20 cellular contexts compared by ENCODE assay signal in genomic region chr1:8503842-8504241, GRCh38.
DNase-seq lines count a peak whose midpoint lies in the region; ATAC-seq, FAIRE-seq and TF ChIP-seq lines count a peak whose summit lies in the region.
"Had no signal": no experiment of that assay in that cellular context is flagged by ENCODE, and none has a peak within 500 bp of the region (broad histone marks: within the 10 kb centered on the region; RNA-seq: fewer than 3 reads in every experiment).

No MANE protein-coding gene starts in this region.

- no peaks in the 10 kb centered on the region for H4K20me1 ChIP-seq in Karpas-422 (ENCODE audit: insufficient read depth, low read depth, low read length)
- H4K20me1 ChIP-seq in K562 (replicated peaks; ENCODE audit: control insufficient read depth, insufficient read depth, low read length), result no peaks in the 10 kb centered on the region
- H4K20me1 ChIP-seq in GM23248 (ENCODE audit: insufficient read depth), result no peaks in the 10 kb centered on the region

- TSS peak; percentile 14 for BruUV-seq in K562 (replicated peaks; lab: Mats Ljungman, UMichigan)

- intact Hi-C loops in K562 (cut with micrococcal nuclease), result no loop called here
- intact Hi-C loops in naive thymus-derived CD4-positive, alpha-beta T cell (cut with micrococcal nuclease), result no loop called here

- in situ Hi-C loops in K562 (cut with MboI), result no loop called here
- in situ Hi-C loops in GM23248 (cut with MboI), result no loop called here

- TF ChIP-seq POLR2A in A549 (IDR thresholded peaks at IDR 0.05; ENCODE audit: low read length), result no peak
- no peak for TF ChIP-seq POLR2A in K562 (conservative IDR thresholded peaks at IDR 0.05)

- H3K4me3 ChIP-seq in A549 (no peak overlapping the region), Karpas-422 (ENCODE audit: low read length) (no peak overlapping the region), K562 (no peak overlapping the region), GM23248 (no peak overlapping the region)
- no peak overlapping the region for H3K4me3 ChIP-seq in naive thymus-derived CD4-positive, alpha-beta T cell (ENCODE audit: low read length)

- no peak for TF ChIP-seq CTCF in A549 (IDR thresholded peaks at IDR 0.05)
- no peak for TF ChIP-seq CTCF in K562 (IDR thresholded peaks at IDR 0.05 in 2 of 3, conservative IDR thresholded peaks at IDR 0.05 in 1 of 3; ENCODE audit: insufficient read depth in 2 of 3, low read depth in 1 of 3, low read length in 3 of 3)

- H3F3A ChIP-seq in GM23248 (ENCODE audit: insufficient read depth), result peaks cover 11% of the 10 kb centered on the region

- no peak overlapping the region for H3K27ac ChIP-seq in A549
- 0 out of 2 replicates have a peak overlapping the region, but pooled peaks have one; percentile 7 for H3K27ac ChIP-seq in Karpas-422 (ENCODE audit: low read length)
- H3K27ac ChIP-seq in K562 (ENCODE audit: extremely low read depth, low read depth, low read length), result no peak overlapping the region
- H3K27ac ChIP-seq in naive thymus-derived CD4-positive, alpha-beta T cell (ENCODE audit: low read depth, low read length), result peak overlapping the region; percentile 4
- H3K27ac ChIP-seq in GM23248, result no peak overlapping the region
- H3K27ac ChIP-seq: HL-60 had no signal

- DNase-seq in A549 (ENCODE audit: low read depth in 1 of 2, low spot score in 1 of 2) (no peak), Karpas-422 (no peak), K562 (ENCODE audit: extremely low read depth in 1 of 4, low spot score in 3 of 4) (no peak), GM23248 (no peak), NCI-H2171 treated with DMSO at 0.1 percent for 48 hours (lab: John Stamatoyannopoulos, UW) (no peak)
- DNase-seq in naive thymus-derived CD4-positive, alpha-beta T cell, result no peak
- DNase-seq: BE2C, DMS79, H9, KG1, MV-4-11, NCI-H1105 treated with DMSO at 0.1 percent for 48 hours, NCI-H2081, NCI-H2171, NCI-H524 treated with DMSO at 0.1 percent for 48 hours, OCI-M1 had no signal

- H3K36me3 ChIP-seq in Karpas-422 (ENCODE audit: insufficient read depth, low read length) (no peaks in the 10 kb centered on the region), K562 (ENCODE audit: control insufficient read depth, insufficient read depth, low read length) (peaks cover 18% of the 10 kb centered on the region), GM23248 (ENCODE audit: low read depth) (0 out of 2 replicates have a peak, but pooled peaks cover 4% of the 10 kb centered on the region)
- H3K36me3 ChIP-seq in naive thymus-derived CD4-positive, alpha-beta T cell (ENCODE audit: control insufficient read depth in 2 of 3, insufficient read depth in 3 of 3, low read length in 3 of 3), result peaks cover 0 to 19% (median 0%) of the 10 kb centered on the region in 3 experiments
- H3K36me3 ChIP-seq: BE2C had no signal

- peak overlapping the region in 1 of 9 donors; percentile 19 for H3K27ac Mint-ChIP-seq in naive thymus-derived CD4-positive, alpha-beta T cell

- H3K9me3 Mint-ChIP-seq in naive thymus-derived CD4-positive, alpha-beta T cell, result no peaks in the 10 kb centered on the region

- H2AFZ ChIP-seq in Karpas-422 (ENCODE audit: low read length) (no peak overlapping the region), K562 (ENCODE audit: low read depth, low read length) (no peak overlapping the region), GM23248 (no peak overlapping the region)

- no peaks in the 10 kb centered on the region for H3K9me2 ChIP-seq in Karpas-422 (replicated peaks; ENCODE audit: insufficient read depth, low read length)
- H3K9me2 ChIP-seq in GM23248 (ENCODE audit: insufficient read depth), result no peaks in the 10 kb centered on the region

- POLR2A ChIA-PET in A549 (lab: Yijun Ruan, JAX) (no interaction called here), K562 (lab: Yijun Ruan, JAX) (interaction anchor here (0.8 kb wide), 1 partner anchor 22 kb away, joined by 3 read pairs; no protein-coding TSS in a partner anchor)
- POLR2A ChIA-PET in naive thymus-derived CD4-positive, alpha-beta T cell (lab: Charles Lee), result no interaction called here

- H3K36me3 Mint-ChIP-seq in naive thymus-derived CD4-positive, alpha-beta T cell, result peaks cover 0 to 35% (median 24%) of the 10 kb centered on the region in 5 donors

- ATAC-seq in A549 (no peak), K562 (no peak), GM19324 (IDR thresholded peaks at IDR 0.05; ENCODE audit: low FRiP score, unreplicated experiment) (no peak)
- ATAC-seq in naive thymus-derived CD4-positive, alpha-beta T cell, result no peak
- ATAC-seq: Right ventricle myocardium inferior had no signal

- H3K9ac ChIP-seq in Karpas-422 (ENCODE audit: low read length), result no peak overlapping the region
- no peak overlapping the region for H3K9ac ChIP-seq in K562 (ENCODE audit: insufficient read depth in 1 of 2, low read depth in 2 of 2, low read length in 2 of 2)
- no peak overlapping the region for H3K9ac ChIP-seq in GM23248

- WGBS in A549 (ENCODE audit: missing lambda C conversion rate), result 85% methylated on average over 2 of the region's 2 CpGs
- 74% methylated on average over 2 of the region's 2 CpGs for WGBS in K562 (ENCODE audit: insufficient coverage, low coverage, missing lambda C conversion rate)
- WGBS in GM23248 (ENCODE audit: low coverage in 1 of 2, low lambda C conversion rate in 2 of 2, missing lambda C conversion rate in 2 of 2), 2 experiments, result 92 to 95% methylated on average over 2 of the region's 2 CpGs

- no peak for TF ChIP-seq RAD21 in A549 (conservative IDR thresholded peaks at IDR 0.05 in 1 of 2, IDR thresholded peaks at IDR 0.05 in 1 of 2)
- TF ChIP-seq RAD21 in K562 (CRISPR knock-in tag; conservative IDR thresholded peaks at IDR 0.05 in 1 of 2, IDR thresholded peaks at IDR 0.05 in 1 of 2), result no peak

- CTCF ChIA-PET in A549 (lab: Yijun Ruan, JAX), result no interaction called here
- CTCF ChIA-PET in K562 (lab: Yijun Ruan, JAX; ENCODE audit: low intra/inter-chr PET ratio), result no interaction called here
- CTCF ChIA-PET in naive thymus-derived CD4-positive, alpha-beta T cell (lab: Charles Lee), result interaction anchor here (0.8 kb wide), 1 partner anchor 22 kb away, joined by 3 read pairs; no protein-coding TSS in a partner anchor

- H3K27me3 ChIP-seq in Karpas-422 (ENCODE audit: low read length) (no peaks in the 10 kb centered on the region), K562 (ENCODE audit: control insufficient read depth in 2 of 2, insufficient read depth in 2 of 2, low read length in 2 of 2) (no peaks in the 10 kb centered on the region), GM23248 (replicated peaks; ENCODE audit: insufficient read depth) (no peaks in the 10 kb centered on the region)
- H3K27me3 ChIP-seq in naive thymus-derived CD4-positive, alpha-beta T cell (ENCODE audit: control insufficient read depth in 2 of 2, insufficient read depth in 2 of 2, low read length in 2 of 2), result no peaks in the 10 kb centered on the region
- H3K27me3 ChIP-seq: BE2C had no signal

- no peak overlapping the region for H3K4me3 Mint-ChIP-seq in naive thymus-derived CD4-positive, alpha-beta T cell
- H3K4me3 Mint-ChIP-seq: H9 had no signal

- H3K79me2 ChIP-seq in Karpas-422 (ENCODE audit: low read length) (0 out of 2 replicates have a peak, but pooled peaks cover 4% of the 10 kb centered on the region), K562 (ENCODE audit: control insufficient read depth, insufficient read depth, low read length) (no peaks in the 10 kb centered on the region), GM23248 (ENCODE audit: insufficient read depth) (0 out of 2 replicates have a peak, but pooled peaks cover 8% of the 10 kb centered on the region)

- H3K9me3 ChIP-seq in A549 (no peaks in the 10 kb centered on the region), Karpas-422 (ENCODE audit: low read length) (no peaks in the 10 kb centered on the region), K562 (replicated peaks; ENCODE audit: control insufficient read depth, insufficient read depth, low read depth, low read length) (no peaks in the 10 kb centered on the region), GM23248 (ENCODE audit: low read depth) (no peaks in the 10 kb centered on the region)
- no peaks in the 10 kb centered on the region for H3K9me3 ChIP-seq in naive thymus-derived CD4-positive, alpha-beta T cell (ENCODE audit: control insufficient read depth in 2 of 3, low read length in 3 of 3)
- H3K9me3 ChIP-seq: BE2C had no signal

- H3K27me3 Mint-ChIP-seq in naive thymus-derived CD4-positive, alpha-beta T cell, result no peaks in the 10 kb centered on the region

- no peak for TF ChIP-seq EP300 in A549 (IDR thresholded peaks at IDR 0.05)
- no peak for TF ChIP-seq EP300 in K562 (IDR thresholded peaks at IDR 0.05; ENCODE audit: low read length)

- H3K4me2 ChIP-seq in A549 (no peak overlapping the region), Karpas-422 (ENCODE audit: low read depth, low read length, poor library complexity, severe bottlenecking) (no peak overlapping the region), K562 (ENCODE audit: insufficient read depth, low read length) (no peak overlapping the region), GM23248 (ENCODE audit: unreplicated experiment) (no peak overlapping the region)

- no peaks in the 10 kb centered on the region for H3K9me1 ChIP-seq in K562 (ENCODE audit: control insufficient read depth, insufficient read depth, low read length)

- FAIRE-seq in A549 (lab: Jason Lieb, UNC) (no peak), K562 (lab: Jason Lieb, UNC) (no peak)
- FAIRE-seq: D721Med had no signal

- peaks cover 3 to 40% (median 17%) of the 10 kb centered on the region in 7 donors for H3K4me1 Mint-ChIP-seq in naive thymus-derived CD4-positive, alpha-beta T cell

- no peaks in the 10 kb centered on the region for H3K4me1 ChIP-seq in A549
- H3K4me1 ChIP-seq in Karpas-422 (ENCODE audit: low read length), result peaks cover 16% of the 10 kb centered on the region
- H3K4me1 ChIP-seq in K562 (replicated peaks in 1 of 2; ENCODE audit: control insufficient read depth in 2 of 2, insufficient read depth in 2 of 2, low read length in 2 of 2), result peaks cover 0 to 3% of the 10 kb centered on the region in 2 experiments; a peak in 2 of 5 replicates
- no peaks in the 10 kb centered on the region for H3K4me1 ChIP-seq in naive thymus-derived CD4-positive, alpha-beta T cell (ENCODE audit: control insufficient read depth in 2 of 2, insufficient read depth in 2 of 2, low read length in 2 of 2)
- H3K4me1 ChIP-seq in GM23248 (ENCODE audit: insufficient read depth), result no peaks in the 10 kb centered on the region
- H3K4me1 ChIP-seq: BE2C had no signal

TF ChIP-seq in A549, 52 proteins besides CTCF, POLR2A, EP300 and RAD21:
- TF ChIP-seq MAFK (IDR thresholded peaks at IDR 0.05; ENCODE audit: partially characterized antibody) (peak; percentile 1), KDM1A (IDR thresholded peaks at IDR 0.05; ENCODE audit: low read depth) (no peak)

TF ChIP-seq in K562, 482 proteins besides CTCF, POLR2A, EP300 and RAD21 (continues in another document):
- TF ChIP-seq MAFG (tag; conservative IDR thresholded peaks at IDR 0.05) (0 out of 2 replicates have a peak, but pooled peaks have one; percentile 23), SNAPC5 (CRISPR knock-in tag; IDR thresholded peaks at IDR 0.05) (no peak)

Comparison
In these comparisons a context has a peak if more than half of its experiments do, and no peak if none do; other contexts are left out.
1. H3K27ac ChIP-seq: peak in Karpas-422 (single experiment) and naive thymus-derived CD4-positive, alpha-beta T cell (single experiment); none in A549 (0 of 2), K562 (single experiment) and GM23248 (single experiment).
2. Of the 35 proteins assayed by ChIP-seq in both K562 and A549: peak only in K562: none; only in A549: MAFK; in both: none; in neither: 34.